ENCODE assay signal across 9 cellular contexts in genomic region chr13:27599845-27600553, GRCh38. TPM values are rescaled to one million over a fixed set of nuclear protein-coding genes. Genes with fewer than 3 reads are reported as not detected.
DNase-seq lines count a peak whose midpoint lies in the region; ATAC-seq, FAIRE-seq and TF ChIP-seq lines count a peak whose summit lies in the region.
"Had no signal": no experiment of that assay in that cellular context is flagged by ENCODE, and none has a peak within 500 bp of the region (broad histone marks: within the 10 kb centered on the region; RNA-seq: fewer than 3 reads in every experiment).

No MANE protein-coding gene starts in this region.

- POLR2A ChIA-PET in WTC11 (lab: Charles Lee): no interaction called here
- POLR2A ChIA-PET in activated CD4-positive, alpha-beta memory T cell treated with anti-CD3 and anti-CD28 coated beads for 36 hours (lab: Charles Lee): no interaction called here

- peak in 70 of 76 experiments; percentile 8 to 92 (median 59) for DNase-seq in HUDEP-2 (lab: John Stamatoyannopoulos, UW; ENCODE audit: unreplicated experiment in 76 of 76)
- DNase-seq in WTC11 (ENCODE audit: low spot score): no peak
- DNase-seq in right cardiac atrium: no peak
- peak; percentile 62 for DNase-seq in small intestine
- no peak for DNase-seq in SKM-1 (lab: John Stamatoyannopoulos, UW; ENCODE audit: unreplicated experiment)
- no peak for DNase-seq in activated CD4-positive, alpha-beta memory T cell treated with anti-CD3 and anti-CD28 coated beads for 36 hours
- no peak for DNase-seq in AML-193 (lab: John Stamatoyannopoulos, UW)
- DNase-seq: central memory CD4-positive, alpha-beta T cell; NCI-H2029 treated with DMSO at 0.1 percent for 48 hours had no signal

- H3K4me1 Mint-ChIP-seq in WTC11: peaks cover 33% of the 10 kb centered on the region
- H3K4me1 Mint-ChIP-seq in activated CD4-positive, alpha-beta memory T cell treated with anti-CD3 and anti-CD28 coated beads for 36 hours (ENCODE audit: low read depth): peaks cover 19% of the 10 kb centered on the region

- H3K27ac ChIP-seq in right cardiac atrium (ENCODE audit: low read length) (no peak overlapping the region), small intestine (ENCODE audit: low read depth in 1 of 2, low read length in 1 of 2) (no peak overlapping the region)

- H3K4me1 ChIP-seq in right cardiac atrium (ENCODE audit: control insufficient read depth, insufficient read depth, low read length) (peaks cover 5% of the 10 kb centered on the region), small intestine (ENCODE audit: control insufficient read depth in 2 of 2, insufficient read depth in 1 of 2, low read depth in 1 of 2, low read length in 1 of 2) (peaks cover 5 to 12% of the 10 kb centered on the region in 2 donors)

- 69% methylated on average over 5 of the region's 5 CpGs for WGBS in right cardiac atrium
- 72 to 80% (median 79%) methylated on average over 5 of the region's 5 CpGs for WGBS in small intestine, 3 donors

- TF ChIP-seq CTCF in WTC11 (IDR thresholded peaks at IDR 0.05): no peak

- CTCF ChIA-PET in WTC11 (lab: Charles Lee): interaction anchor here (1.0 kb wide), 1 partner anchor 238 kb away, joined by 3 read pairs; no protein-coding TSS in a partner anchor
- CTCF ChIA-PET in activated CD4-positive, alpha-beta memory T cell treated with anti-CD3 and anti-CD28 coated beads for 36 hours (lab: Charles Lee): no interaction called here

- H3K9me3 ChIP-seq in right cardiac atrium (ENCODE audit: control insufficient read depth, low read length) (no peaks in the 10 kb centered on the region), small intestine (ENCODE audit: control insufficient read depth, low read depth) (no peaks in the 10 kb centered on the region)

- H3K9me3 Mint-ChIP-seq in WTC11: no peaks in the 10 kb centered on the region
- H3K9me3 Mint-ChIP-seq in activated CD4-positive, alpha-beta memory T cell treated with anti-CD3 and anti-CD28 coated beads for 36 hours: no peaks in the 10 kb centered on the region

- no peaks in the 10 kb centered on the region for H3K27me3 ChIP-seq in right cardiac atrium (ENCODE audit: control insufficient read depth, insufficient read depth)
- no peaks in the 10 kb centered on the region for H3K27me3 ChIP-seq in small intestine (ENCODE audit: control insufficient read depth in 2 of 2, insufficient read depth in 2 of 2, low read length in 2 of 2)

- peaks cover 0 to 1% of the 10 kb centered on the region in 2 donors for H3K36me3 ChIP-seq in small intestine (ENCODE audit: control insufficient read depth in 2 of 2, insufficient read depth in 2 of 2, low read length in 2 of 2)

- no peaks in the 10 kb centered on the region for H3K27me3 Mint-ChIP-seq in WTC11 (ENCODE audit: low read depth)
- H3K27me3 Mint-ChIP-seq in activated CD4-positive, alpha-beta memory T cell treated with anti-CD3 and anti-CD28 coated beads for 36 hours: no peaks in the 10 kb centered on the region

- H3K27ac Mint-ChIP-seq in WTC11: no peak overlapping the region
- H3K27ac Mint-ChIP-seq in activated CD4-positive, alpha-beta memory T cell treated with anti-CD3 and anti-CD28 coated beads for 36 hours: no peak overlapping the region

- intact Hi-C loops in right cardiac atrium (cut with DNase I): no loop called here
- intact Hi-C loops in activated CD4-positive, alpha-beta memory T cell treated with anti-CD3 and anti-CD28 coated beads for 36 hours (cut with micrococcal nuclease): no loop called here

- peak; percentile 57 for ATAC-seq in WTC11
- peak; percentile 77 to 80 for ATAC-seq in right cardiac atrium

- FAIRE-seq in small intestine (lab: Jason Lieb, UNC): no peak

- H3K4me3 Mint-ChIP-seq in WTC11: no peak overlapping the region
- H3K4me3 Mint-ChIP-seq in activated CD4-positive, alpha-beta memory T cell treated with anti-CD3 and anti-CD28 coated beads for 36 hours: no peak overlapping the region

- H3K4me3 ChIP-seq in right cardiac atrium (ENCODE audit: low read length) (no peak overlapping the region), small intestine (ENCODE audit: low read depth in 1 of 2, low read length in 2 of 2) (no peak overlapping the region)

- no peaks in the 10 kb centered on the region for H3K36me3 Mint-ChIP-seq in WTC11
- H3K36me3 Mint-ChIP-seq in activated CD4-positive, alpha-beta memory T cell treated with anti-CD3 and anti-CD28 coated beads for 36 hours: no peaks in the 10 kb centered on the region

TF ChIP-seq in WTC11, 78 proteins besides CTCF, POLR2A, EP300 and RAD21:
- TF ChIP-seq HMGA2 (CRISPR knock-in tag; IDR thresholded peaks at IDR 0.05) (no peak), USF1 (CRISPR knock-in tag; IDR thresholded peaks at IDR 0.05) (no peak), ETV6 (CRISPR knock-in tag; IDR thresholded peaks at IDR 0.05) (no peak), TEAD4 (CRISPR knock-in tag; IDR thresholded peaks at IDR 0.05) (no peak), AR (CRISPR knock-in tag; IDR thresholded peaks at IDR 0.05) (no peak)

RNA-seq across cellular contexts. Expression of gene LNX2, which starts 20.3 kb away (rescaled TPM):
- total RNA-seq in WTC11 (2021): 9.6 to 10.1 TPM (median 9.8 TPM) in 3 replicates
- 10 to 100 TPM in 3 of 4 donors, 1 to 10 TPM in 1; 9.1 to 15.3 (median 10.8) TPM for total RNA-seq in right cardiac atrium
- 4.5 TPM for polyA plus RNA-seq in right cardiac atrium
- 10 to 100 TPM in 2 of 3 donors, 1 to 10 TPM in 1; 9.6 to 21.0 (median 15.4) TPM for polyA plus RNA-seq in small intestine
- 1 to 10 TPM; 5.0 to 5.4 TPM for total RNA-seq in activated CD4-positive, alpha-beta memory T cell treated with anti-CD3 and anti-CD28 coated beads for 36 hours

RNA-seq across cellular contexts. Expression of gene POLR1D, which starts 21.7 kb away (rescaled TPM):
- 185 to 198 TPM (median 191 TPM) in 3 replicates for total RNA-seq in WTC11 (2021)
- 10 to 100 TPM; 58.2 to 92.3 (median 82.5) TPM for total RNA-seq in right cardiac atrium
- polyA plus RNA-seq in right cardiac atrium: 72.6 TPM
- 100 to 1,000 TPM; 145 to 192 (median 172) TPM for polyA plus RNA-seq in small intestine
- 100 to 1,000 TPM; 114 to 118 TPM for total RNA-seq in activated CD4-positive, alpha-beta memory T cell treated with anti-CD3 and anti-CD28 coated beads for 36 hours

Comparison
In these comparisons a context has a peak if more than half of its experiments do, and no peak if none do; other contexts are left out.
1. DNase-seq: peak in HUDEP-2 (70 of 76) and small intestine (single experiment); none in WTC11 (single experiment), right cardiac atrium (0 of 3), SKM-1 (single experiment), activated CD4-positive, alpha-beta memory T cell treated with anti-CD3 and anti-CD28 coated beads for 36 hours (single experiment) and AML-193 (0 of 2).